In genomic region chr9:70392189-70392588, GRCh38 we compare ENCODE assay signal across 9 cellular contexts. TPM values are rescaled to one million over a fixed set of nuclear protein-coding genes. Genes with fewer than 3 reads are reported as not detected.
DNase-seq lines count a peak whose midpoint lies in the region; ATAC-seq and TF ChIP-seq lines count a peak whose summit lies in the region.
"Had no signal": no experiment of that assay in that cellular context is flagged by ENCODE, and none has a peak within 500 bp of the region (broad histone marks: within the 10 kb centered on the region; RNA-seq: fewer than 3 reads in every experiment).

No MANE protein-coding gene starts in this region.

- no peak overlapping the region for H3K27ac Mint-ChIP-seq in activated CD4-positive, alpha-beta memory T cell treated with anti-CD3 and anti-CD28 coated beads, Interleukin-2, amount 10 ng/mL, durations not matched to agents 7 days and 5 days

- TF ChIP-seq CTCF in epithelial cell of proximal tubule (conservative IDR thresholded peaks at IDR 0.05; ENCODE audit: low read depth, low read length), result peak; percentile 54
- TF ChIP-seq CTCF in gastrocnemius medialis (IDR thresholded peaks at IDR 0.05 in 4 of 5, conservative IDR thresholded peaks at IDR 0.05 in 1 of 5), result peak in 4 of 5 experiments; percentile 18 to 53 (median 33)

- in situ Hi-C loops in gastrocnemius medialis (cut with MboI; ENCODE audit: low sequenced_read_pairs in 4 of 4), result no loop called here

- DNase-seq in NCI-H2171 treated with DMSO at 0.1 percent for 48 hours (lab: John Stamatoyannopoulos, UW) (peak; percentile 19), NCI-H2171 (lab: John Stamatoyannopoulos, UW) (no peak), NCI-H2227 (lab: John Stamatoyannopoulos, UW; ENCODE audit: unreplicated experiment) (peak; percentile 52), epithelial cell of proximal tubule (ENCODE audit: low read depth) (no peak), gastrocnemius medialis (no peak), NCI-H187 treated with DMSO at 0.1 percent for 48 hours (lab: John Stamatoyannopoulos, UW) (no peak)
- no peak for DNase-seq in activated CD4-positive, alpha-beta memory T cell treated with anti-CD3 and anti-CD28 coated beads, Interleukin-2, amount 10 ng/mL, durations not matched to agents 7 days and 5 days

- intact Hi-C loops in gastrocnemius medialis (cut with DNase I; ENCODE audit: low total_unique reads), result no loop called here

- peaks cover 0 to 7% of the 10 kb centered on the region in 2 donors for H3K36me3 ChIP-seq in gastrocnemius medialis

- H3K4me3 ChIP-seq in epithelial cell of proximal tubule (ENCODE audit: low read depth, low read length) (no peak overlapping the region), gastrocnemius medialis (peak overlapping the region in 3 of 4 donors; percentile 14 to 30 (median 16))
- H3K4me3 ChIP-seq: smooth muscle cell had no signal

- POLR2A ChIA-PET in activated CD4-positive, alpha-beta memory T cell treated with anti-CD3 and anti-CD28 coated beads, Interleukin-2, amount 10 ng/mL, durations not matched to agents 7 days and 5 days (lab: Charles Lee), result interaction anchor here (3.1 kb wide), 1 partner anchor 27 kb away, joined by 15 read pairs; no protein-coding TSS in a partner anchor

- no peak for TF ChIP-seq POLR2A in gastrocnemius medialis (IDR thresholded peaks at IDR 0.05)

- no peaks in the 10 kb centered on the region for H3K27me3 Mint-ChIP-seq in activated CD4-positive, alpha-beta memory T cell treated with anti-CD3 and anti-CD28 coated beads, Interleukin-2, amount 10 ng/mL, durations not matched to agents 7 days and 5 days

- H3K9me3 ChIP-seq in gastrocnemius medialis, result no peaks in the 10 kb centered on the region

- H3K27ac ChIP-seq in gastrocnemius medialis, result peak overlapping the region; percentile 68 to 78 (median 71)

- no peak overlapping the region for H3K4me3 Mint-ChIP-seq in activated CD4-positive, alpha-beta memory T cell treated with anti-CD3 and anti-CD28 coated beads, Interleukin-2, amount 10 ng/mL, durations not matched to agents 7 days and 5 days

- H3K27me3 ChIP-seq in gastrocnemius medialis, result no peaks in the 10 kb centered on the region

- peaks cover 50% of the 10 kb centered on the region for H3K4me1 Mint-ChIP-seq in activated CD4-positive, alpha-beta memory T cell treated with anti-CD3 and anti-CD28 coated beads, Interleukin-2, amount 10 ng/mL, durations not matched to agents 7 days and 5 days

- ATAC-seq in gastrocnemius medialis (peak; percentile 22 to 42), GM21786 (IDR thresholded peaks at IDR 0.05; ENCODE audit: unreplicated experiment) (no peak)

- peaks cover 95% of the 10 kb centered on the region in 2 donors for H3K4me1 ChIP-seq in gastrocnemius medialis

- CTCF ChIA-PET in activated CD4-positive, alpha-beta memory T cell treated with anti-CD3 and anti-CD28 coated beads, Interleukin-2, amount 10 ng/mL, durations not matched to agents 7 days and 5 days (lab: Charles Lee), result interaction anchor here (1.4 to 2.7 kb wide), 4 partner anchors 12 to 210 kb away, joined by 3 to 9 read pairs (median 7); no protein-coding TSS in a partner anchor

- peaks cover 6% of the 10 kb centered on the region for H3K36me3 Mint-ChIP-seq in activated CD4-positive, alpha-beta memory T cell treated with anti-CD3 and anti-CD28 coated beads, Interleukin-2, amount 10 ng/mL, durations not matched to agents 7 days and 5 days (ENCODE audit: low read depth)

- no peaks in the 10 kb centered on the region for H3K9me3 Mint-ChIP-seq in activated CD4-positive, alpha-beta memory T cell treated with anti-CD3 and anti-CD28 coated beads, Interleukin-2, amount 10 ng/mL, durations not matched to agents 7 days and 5 days

RNA-seq across cellular contexts. Expression of gene KLF9, which starts 22.3 kb away (rescaled TPM):
- total RNA-seq in epithelial cell of proximal tubule (3.8 and 6.3 TPM in 2 replicates), gastrocnemius medialis (100 to 1,000 TPM; 122 to 174 (median 169) TPM)
- total RNA-seq in activated CD4-positive, alpha-beta memory T cell treated with anti-CD3 and anti-CD28 coated beads, Interleukin-2, amount 10 ng/mL, durations not matched to agents 7 days and 5 days, result 10 to 100 TPM; 19.2 to 19.6 TPM

Comparison
In these comparisons a context has a peak if more than half of its experiments do, and no peak if none do; other contexts are left out.
1. DNase-seq: peak in NCI-H2171 treated with DMSO at 0.1 percent for 48 hours (single experiment) and NCI-H2227 (single experiment); none in NCI-H2171 (single experiment), epithelial cell of proximal tubule (single experiment), gastrocnemius medialis (0 of 2), NCI-H187 treated with DMSO at 0.1 percent for 48 hours (single experiment) and activated CD4-positive, alpha-beta memory T cell treated with anti-CD3 and anti-CD28 coated beads, Interleukin-2, amount 10 ng/mL, durations not matched to agents 7 days and 5 days (single experiment).
2. RNA of gene KLF9, which starts 22.3 kb away (total RNA-seq): 122 to 174 TPM in gastrocnemius medialis; 19.2 to 19.6 TPM in activated CD4-positive, alpha-beta memory T cell treated with anti-CD3 and anti-CD28 coated beads, Interleukin-2, amount 10 ng/mL, durations not matched to agents 7 days and 5 days and 3.8 to 6.3 TPM in epithelial cell of proximal tubule; every median in the first group is over 4 times any median in the second.